Comparison of ENCODE assay signal across 11 cellular contexts in the genomic region with DNA sequence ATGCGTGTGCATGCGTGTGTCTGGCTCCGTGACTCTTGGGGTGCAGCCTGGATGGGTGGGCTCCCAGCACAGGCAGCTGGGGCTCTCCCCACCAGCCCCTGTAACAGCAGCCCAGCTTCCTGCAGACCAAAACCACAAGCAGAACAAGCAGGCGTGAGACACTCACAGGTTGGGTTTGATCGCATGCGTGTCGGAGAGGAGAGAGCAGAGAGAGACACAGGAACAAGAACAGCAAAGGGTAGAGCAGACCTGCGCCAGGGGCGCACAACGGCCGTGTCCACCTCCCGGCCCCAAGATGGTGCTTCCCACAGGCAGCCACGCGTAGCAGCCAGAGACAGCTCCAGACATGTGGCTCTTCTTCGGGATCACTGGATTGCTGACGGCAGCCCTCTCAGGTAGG. TPM values are rescaled to one million over a fixed set of nuclear protein-coding genes. Genes with fewer than 3 reads are reported as not detected.
A peak's percentile ranks its signal among the peaks of the same experiment; 100 is the strongest.
DNase-seq lines count a peak whose midpoint lies in the region; ATAC-seq and TF ChIP-seq lines count a peak whose summit lies in the region.
"Had no signal": no experiment of that assay in that cellular context is flagged by ENCODE, and none has a peak within 500 bp of the region (broad histone marks: within the 10 kb centered on the region; RNA-seq: fewer than 3 reads in every experiment).

A gene with protein sequence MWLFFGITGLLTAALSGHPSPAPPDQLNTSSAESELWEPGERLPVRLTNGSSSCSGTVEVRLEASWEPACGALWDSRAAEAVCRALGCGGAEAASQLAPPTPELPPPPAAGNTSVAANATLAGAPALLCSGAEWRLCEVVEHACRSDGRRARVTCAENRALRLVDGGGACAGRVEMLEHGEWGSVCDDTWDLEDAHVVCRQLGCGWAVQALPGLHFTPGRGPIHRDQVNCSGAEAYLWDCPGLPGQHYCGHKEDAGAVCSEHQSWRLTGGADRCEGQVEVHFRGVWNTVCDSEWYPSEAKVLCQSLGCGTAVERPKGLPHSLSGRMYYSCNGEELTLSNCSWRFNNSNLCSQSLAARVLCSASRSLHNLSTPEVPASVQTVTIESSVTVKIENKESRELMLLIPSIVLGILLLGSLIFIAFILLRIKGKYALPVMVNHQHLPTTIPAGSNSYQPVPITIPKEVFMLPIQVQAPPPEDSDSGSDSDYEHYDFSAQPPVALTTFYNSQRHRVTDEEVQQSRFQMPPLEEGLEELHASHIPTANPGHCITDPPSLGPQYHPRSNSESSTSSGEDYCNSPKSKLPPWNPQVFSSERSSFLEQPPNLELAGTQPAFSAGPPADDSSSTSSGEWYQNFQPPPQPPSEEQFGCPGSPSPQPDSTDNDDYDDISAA (plus strand): TSS at position 161 of the 400 bp plus-strand sequence. CDS start 186 bp downstream, at position 347.

- no peak for TF ChIP-seq CTCF in psoas muscle (IDR thresholded peaks at IDR 0.05)
- TF ChIP-seq CTCF in omental fat pad (IDR thresholded peaks at IDR 0.05): no peak

- H3K4me1 ChIP-seq in duodenal mucosa (ENCODE audit: control insufficient read depth in 1 of 2, insufficient read depth in 2 of 2, low read length in 2 of 2) (no peaks in the 10 kb centered on the region), psoas muscle (no peaks in the 10 kb centered on the region)
- H3K4me1 ChIP-seq: pancreas had no signal

- intact Hi-C loops in psoas muscle (cut with DNase I): no loop called here

- H3K27ac ChIP-seq in duodenal mucosa (ENCODE audit: low read depth, low read length) (no peak within 1 kb of the TSS), psoas muscle (no peak within 1 kb of the TSS)
- H3K27ac ChIP-seq: pancreas had no signal

- peaks cover 40% of the 10 kb centered on the region for H3K36me3 Mint-ChIP-seq in stimulated activated effector memory CD8-positive, alpha-beta T cell treated with anti-CD3 and anti-CD28 coated beads, Interleukin-12 subunit alpha, Interleukin-12 subunit beta, amount 100 ng/mL, for 72 hours

- peak within 1 kb of the TSS; percentile 98 for H3K27ac Mint-ChIP-seq in stimulated activated effector memory CD8-positive, alpha-beta T cell treated with anti-CD3 and anti-CD28 coated beads, Interleukin-12 subunit alpha, Interleukin-12 subunit beta, amount 100 ng/mL, for 72 hours

- WGBS in psoas muscle, 3 donors: 88 to 90% (median 88%) methylated on average over 16 of the region's 16 CpGs

- H3K9me3 ChIP-seq in duodenal mucosa (ENCODE audit: control insufficient read depth in 1 of 2, low read length in 2 of 2) (no peaks in the 10 kb centered on the region), psoas muscle (no peaks in the 10 kb centered on the region)
- H3K9me3 ChIP-seq: pancreas had no signal

- H3K36me3 ChIP-seq in duodenal mucosa (ENCODE audit: control insufficient read depth in 1 of 2, insufficient read depth in 2 of 2, low read length in 2 of 2) (no peaks in the 10 kb centered on the region), psoas muscle (ENCODE audit: insufficient read depth in 1 of 2, low read depth in 1 of 2) (no peaks in the 10 kb centered on the region)
- H3K36me3 ChIP-seq: pancreas had no signal

- H3K27me3 ChIP-seq in duodenal mucosa (ENCODE audit: control insufficient read depth in 1 of 2, insufficient read depth in 2 of 2, low read length in 2 of 2) (no peaks in the 10 kb centered on the region), psoas muscle (ENCODE audit: insufficient read depth in 3 of 3, low read length in 2 of 3) (no peaks in the 10 kb centered on the region)
- H3K27me3 ChIP-seq: pancreas had no signal

- peak within 1 kb of the TSS; percentile 44 to 53 for H3K4me3 ChIP-seq in duodenal mucosa (ENCODE audit: low read depth in 1 of 2, low read length in 2 of 2)
- H3K4me3 ChIP-seq in psoas muscle: no peak within 1 kb of the TSS
- H3K4me3 ChIP-seq: pancreas had no signal

- no peaks in the 10 kb centered on the region for H3K9me3 Mint-ChIP-seq in stimulated activated effector memory CD8-positive, alpha-beta T cell treated with anti-CD3 and anti-CD28 coated beads, Interleukin-12 subunit alpha, Interleukin-12 subunit beta, amount 100 ng/mL, for 72 hours

- in situ Hi-C loops in KBM-7 (cut with MboI; ENCODE audit: low pct_unique_long_range_greater_than_20kb, low sequenced_read_pairs): no loop called here

- H3K4me3 Mint-ChIP-seq in stimulated activated effector memory CD8-positive, alpha-beta T cell treated with anti-CD3 and anti-CD28 coated beads, Interleukin-12 subunit alpha, Interleukin-12 subunit beta, amount 100 ng/mL, for 72 hours: peak within 1 kb of the TSS; percentile 86

- peaks cover 36% of the 10 kb centered on the region for H3K4me1 Mint-ChIP-seq in stimulated activated effector memory CD8-positive, alpha-beta T cell treated with anti-CD3 and anti-CD28 coated beads, Interleukin-12 subunit alpha, Interleukin-12 subunit beta, amount 100 ng/mL, for 72 hours

- H3K9ac ChIP-seq in duodenal mucosa (ENCODE audit: low read depth in 1 of 2, low read length in 2 of 2): peak within 1 kb of the TSS; percentile 31 to 51

- DNase-seq in KBM-7 (peak; percentile 63), GF-D8 (lab: John Stamatoyannopoulos, UW) (no peak), HuH-7 (ENCODE audit: low spot score) (no peak), psoas muscle (no peak), omental fat pad (ENCODE audit: low spot score) (no peak)
- peak; percentile 66 to 76 for DNase-seq in activated CD4-positive, alpha-beta T cell treated with anti-CD3 and anti-CD28 coated beads, Interleukin-2, amount 50 U/mL, for 48 hours
- DNase-seq in stimulated activated effector memory CD8-positive, alpha-beta T cell treated with anti-CD3 and anti-CD28 coated beads, Interleukin-12 subunit alpha, Interleukin-12 subunit beta, amount 100 ng/mL, for 72 hours (ENCODE audit: low spot score in 2 of 2): peak in 1 of 2 donors; percentile 81
- DNase-seq: hypothalamus had no signal

- peak; percentile 78 for ATAC-seq in stimulated activated effector memory CD8-positive, alpha-beta T cell treated with anti-CD3 and anti-CD28 coated beads, Interleukin-12 subunit alpha, Interleukin-12 subunit beta, amount 100 ng/mL, for 72 hours
- ATAC-seq in psoas muscle: no peak
- ATAC-seq in omental fat pad (ENCODE audit: low FRiP score): no peak

RNA-seq across cellular contexts. Expression of the gene that starts here (rescaled TPM):
- total RNA-seq in psoas muscle: under 1 TPM; 0.43 to 0.74 (median 0.49) TPM
- polyA plus RNA-seq in psoas muscle: under 1 TPM; 0.05 to 0.34 (median 0.05) TPM
- 1 to 10 TPM in 3 of 4 donors, under 1 TPM in 1; 0.79 to 6.5 (median 2.2) TPM for total RNA-seq in omental fat pad
- total RNA-seq: chondrocyte had no signal

Comparison
In these comparisons a context has a peak if more than half of its experiments do, and no peak if none do; other contexts are left out.
1. DNase-seq: peak in KBM-7 (single experiment) and activated CD4-positive, alpha-beta T cell treated with anti-CD3 and anti-CD28 coated beads, Interleukin-2, amount 50 U/mL, for 48 hours (2 of 2); none in GF-D8 (single experiment), HuH-7 (single experiment), psoas muscle (0 of 2) and omental fat pad (single experiment).